ENCODE assay signal across 19 cellular contexts in genomic region chr2:145685323-145686050, GRCh38.
"Had no signal": no experiment of that assay in that cellular context is flagged by ENCODE, and none has a peak within 500 bp of the region (broad histone marks: within the 10 kb centered on the region; RNA-seq: fewer than 3 reads in every experiment).

No MANE protein-coding gene starts in this region.

- H3K36me3 ChIP-seq: heart left ventricle, ovary, suprapubic skin had no signal

- H3K9me3 ChIP-seq: ovary, suprapubic skin had no signal

- H3K27ac ChIP-seq: heart left ventricle, ovary, suprapubic skin had no signal

- H3K4me3 Mint-ChIP-seq: activated naive CD8-positive, alpha-beta T cell treated with anti-CD3 and anti-CD28 coated beads for 36 hours; activated T-cell treated with anti-CD3 and anti-CD28 coated beads, Interleukin-2, amount 50 U/mL, for 4 hours; neural crest cell; type B pancreatic cell had no signal

- H3K4me3 ChIP-seq: heart left ventricle, ovary, suprapubic skin had no signal

- H3K27me3 Mint-ChIP-seq: activated naive CD8-positive, alpha-beta T cell treated with anti-CD3 and anti-CD28 coated beads for 36 hours; type B pancreatic cell had no signal

- H3K36me3 Mint-ChIP-seq: activated naive CD8-positive, alpha-beta T cell treated with anti-CD3 and anti-CD28 coated beads for 36 hours; type B pancreatic cell had no signal

- H3K4me1 Mint-ChIP-seq: activated naive CD8-positive, alpha-beta T cell treated with anti-CD3 and anti-CD28 coated beads for 36 hours had no signal

- H3K9me3 Mint-ChIP-seq: activated naive CD8-positive, alpha-beta T cell treated with anti-CD3 and anti-CD28 coated beads for 36 hours; activated T-cell treated with anti-CD3 and anti-CD28 coated beads, Interleukin-2, amount 50 U/mL, for 4 hours; type B pancreatic cell had no signal

- H3K27me3 ChIP-seq: heart left ventricle, ovary, suprapubic skin had no signal

- ATAC-seq: activated T-cell treated with anti-CD3 and anti-CD28 coated beads, Interleukin-2, amount 50 U/mL, for 4 hours; heart left ventricle; left ventricle myocardium superior; stimulated activated naive CD8-positive, alpha-beta T cell treated with anti-CD3 and anti-CD28 coated beads, Interleukin-15, Interleukin-2, amounts not matched to agents 100 U/mL and 50 U/mL, for 24 hours had no signal

- H3K27ac Mint-ChIP-seq: activated naive CD8-positive, alpha-beta T cell treated with anti-CD3 and anti-CD28 coated beads for 36 hours; type B pancreatic cell had no signal

- H3K4me1 ChIP-seq: suprapubic skin had no signal

- DNase-seq: activated CD4-positive, alpha-beta T cell treated with anti-CD3 and anti-CD28 coated beads for 1 hour; activated CD4-positive, alpha-beta T cell treated with anti-CD3 and anti-CD28 coated beads, Interleukin-2, amount 50 U/mL, for 48 hours; activated gamma-delta T cell treated with Interleukin-2 at 50 U/mL for 16 hours; activated naive CD8-positive, alpha-beta T cell treated with anti-CD3 and anti-CD28 coated beads for 36 hours; activated T-cell treated with anti-CD3 and anti-CD28 coated beads, Interleukin-2, amount 50 U/mL, for 4 hours; anterior cingulate cortex; cortex of kidney; effector CD8-positive, alpha-beta T cell; erythroblast; heart left ventricle; left ventricle myocardium superior; ovary; stimulated activated CD4-positive, alpha-beta T cell treated with anti-CD3 and anti-CD28 coated beads, Interleukin-4, amount 100 ng/mL, for 1 hour; stimulated activated CD8-positive, alpha-beta memory T cell treated with anti-CD3 and anti-CD28 coated beads, Interleukin-4, amount 100 ng/mL, for 48 hours; stimulated activated naive CD8-positive, alpha-beta T cell treated with anti-CD3 and anti-CD28 coated beads, Interleukin-15, Interleukin-2, amounts not matched to agents 100 U/mL and 50 U/mL, for 24 hours; T1000 had no signal
